ENCODE assay signal across 8 cellular contexts in genomic region chr12:57735952-57736742, GRCh38. TPM values are rescaled to one million over a fixed set of nuclear protein-coding genes. Genes with fewer than 3 reads are reported as not detected.
A peak's percentile ranks its signal among the peaks of the same experiment; 100 is the strongest.
DNase-seq lines count a peak whose midpoint lies in the region; ATAC-seq, FAIRE-seq and TF ChIP-seq lines count a peak whose summit lies in the region.

No MANE protein-coding gene starts in this region.

- no peak for TF ChIP-seq POLR2A in A549 (IDR thresholded peaks at IDR 0.05; ENCODE audit: low read length)

- no peaks in the 10 kb centered on the region for H3K9me3 ChIP-seq in A549
- H3K9me3 ChIP-seq in ascending aorta, result no peaks in the 10 kb centered on the region
- H3K9me3 ChIP-seq in keratinocyte (ENCODE audit: control insufficient read depth, low read depth, low read length), result no peaks in the 10 kb centered on the region

- TF ChIP-seq EP300 in A549 (IDR thresholded peaks at IDR 0.05), result no peak

- H3K9me1 ChIP-seq in keratinocyte (ENCODE audit: control insufficient read depth, extremely low read depth, insufficient read depth, low read length), result no peaks in the 10 kb centered on the region

- dilution Hi-C loops in keratinocyte (cut with MboI; ENCODE audit: extremely low pct_ligation_motif_present, low sequenced_read_pairs), result loop anchor here (25.0 kb wide), 1 partner anchor 149 kb away; the partner anchor contains the start of gene PIP4K2C

- H3K9ac ChIP-seq in keratinocyte (ENCODE audit: control insufficient read depth, extremely low read depth, insufficient read depth, low read length), result peak overlapping the region; percentile 4

- H3K4me1 ChIP-seq in A549, result peaks cover 27% of the 10 kb centered on the region
- H3K4me1 ChIP-seq in ascending aorta, result peaks cover 24% of the 10 kb centered on the region in 2 donors
- peaks cover 15% of the 10 kb centered on the region for H3K4me1 ChIP-seq in keratinocyte (ENCODE audit: control insufficient read depth, extremely low read depth, insufficient read depth, low read length)

- TF ChIP-seq CTCF in A549 (IDR thresholded peaks at IDR 0.05) (peak; percentile 46), ascending aorta (IDR thresholded peaks at IDR 0.05) (peak in 1 of 3 experiments; percentile 12), keratinocyte (optimal IDR thresholded peaks at IDR 0.05 in 1 of 3, IDR thresholded peaks at IDR 0.05 in 1 of 3, conservative IDR thresholded peaks at IDR 0.05 in 1 of 3; ENCODE audit: extremely low read depth in 1 of 3, insufficient read depth in 2 of 3, low read length in 3 of 3) (peak in 2 of 3 experiments; percentile 22 to 49)

- H3K27ac ChIP-seq in A549 (peak overlapping the region; percentile 39 to 74; a peak in 5 of 6 replicates), ascending aorta (no peak overlapping the region), keratinocyte (ENCODE audit: control insufficient read depth, insufficient read depth, low read length) (no peak overlapping the region)

- FAIRE-seq in A549 (lab: Jason Lieb, UNC), result no peak
- FAIRE-seq in keratinocyte (lab: Jason Lieb, UNC), result no peak

- H3K4me2 ChIP-seq in A549 (peak overlapping the region; percentile 100), keratinocyte (ENCODE audit: control insufficient read depth, extremely low read depth, insufficient read depth, low read depth, low read length) (peak overlapping the region; percentile 67)

- H4K20me1 ChIP-seq in keratinocyte (ENCODE audit: control insufficient read depth, extremely low read depth, insufficient read depth, low read length), result no peaks in the 10 kb centered on the region

- H3K79me2 ChIP-seq in keratinocyte (ENCODE audit: control insufficient read depth, insufficient read depth, low read length), result no peaks in the 10 kb centered on the region

- DNase-seq in A549 (ENCODE audit: low read depth in 1 of 2, low spot score in 1 of 2) (peak in 1 of 2 experiments; percentile 67), HT1080 (ENCODE audit: low read depth) (peak; percentile 62), ascending aorta (ENCODE audit: low spot score in 2 of 2) (no peak), keratinocyte (ENCODE audit: low read depth, low spot score) (no peak), NCI-H1694 (lab: John Stamatoyannopoulos, UW) (no peak), OCI-M1 (lab: John Stamatoyannopoulos, UW) (no peak)

- H3K27me3 ChIP-seq in ascending aorta (peaks cover 33% of the 10 kb centered on the region), keratinocyte (ENCODE audit: control insufficient read depth, extremely low read depth, insufficient read depth, low read length) (peaks cover 60% of the 10 kb centered on the region)

- 2% methylated on average over 44 of the region's 49 CpGs for WGBS in A549 (ENCODE audit: missing lambda C conversion rate)

- CTCF ChIA-PET in A549 (lab: Yijun Ruan, JAX), result interaction anchor here (0.6 to 10.7 kb wide), 30 partner anchors 9 to 276 kb away, joined by 3 to 242 read pairs (median 4); partner anchors contain the start of genes B4GALNT1, CYP27B1, OS9 and PIP4K2C

- peak overlapping the region; percentile 60 for H3K4me3 ChIP-seq in A549
- H3K4me3 ChIP-seq in ascending aorta, result peak overlapping the region; percentile 9 to 41
- H3K4me3 ChIP-seq in keratinocyte (ENCODE audit: control insufficient read depth in 2 of 3, extremely low read depth in 1 of 3, insufficient read depth in 2 of 3, low read depth in 1 of 3, low read length in 3 of 3), result peak overlapping the region in 2 of 3 experiments; percentile 34 to 47

- H3K36me3 ChIP-seq in ascending aorta (no peaks in the 10 kb centered on the region), keratinocyte (ENCODE audit: control insufficient read depth in 2 of 2, extremely low read depth in 1 of 2, insufficient read depth in 2 of 2, low read length in 2 of 2) (no peaks in the 10 kb centered on the region)

- POLR2A ChIA-PET in A549 (lab: Yijun Ruan, JAX), result interaction anchor here (0.6 to 1.9 kb wide), 4 partner anchors 8 to 610 kb away, joined by 3 to 14 read pairs (median 3); no protein-coding TSS in a partner anchor

- intact Hi-C loops in ascending aorta (cut with DNase I), result no loop called here

- H2AFZ ChIP-seq in keratinocyte (ENCODE audit: control insufficient read depth, low read length), result no peak overlapping the region

- peak; percentile 61 to 83 for ATAC-seq in A549
- no peak for ATAC-seq in GM19397 (IDR thresholded peaks at IDR 0.05; ENCODE audit: unreplicated experiment)
- ATAC-seq in GM19452 (IDR thresholded peaks at IDR 0.05; ENCODE audit: unreplicated experiment), result no peak

- peak; percentile 54 to 60; a peak in 4 of 5 replicates for TF ChIP-seq RAD21 in A549 (conservative IDR thresholded peaks at IDR 0.05 in 1 of 2, IDR thresholded peaks at IDR 0.05 in 1 of 2)

RNA-seq across cellular contexts. Expression of gene AGAP2, which starts 2.4 kb away (rescaled TPM):
- polyA plus RNA-seq in A549 (2011; rRNA removed), result 0.26 and 0.36 TPM in 2 replicates
- 0.17 and 0.30 TPM in 2 replicates for polyA plus RNA-seq in A549 (2012; cell fraction: cytosol; rRNA removed)
- 0.76 and 0.83 TPM in 2 replicates for polyA plus RNA-seq in A549 (2012; cell fraction: nucleus; rRNA removed)
- polyA plus RNA-seq in A549 (2017; fragmentation: RNase III; extraction: RNeasy Plus Mini Kit Qiagen cat#74134 plus additional on column Dnase treatment), result 0.21 to 0.45 TPM (median 0.28 TPM) in 3 replicates
- polyA minus RNA-seq in A549 (2011; rRNA and poly(A)+ RNA removed), result 0.58 and 0.74 TPM in 2 replicates
- total RNA-seq in HT1080 (2014; rRNA removed; shearing (Covaris generic)), result 11.2 and 11.6 TPM in 2 replicates
- 3.1 and 3.2 TPM in 2 replicates for polyA plus RNA-seq in HT1080 (2015; cell fraction: cytosol; rRNA removed)
- polyA plus RNA-seq in HT1080 (2015; cell fraction: nucleus; rRNA removed), result 6.1 and 6.2 TPM in 2 replicates
- 11.5 TPM for total RNA-seq in ascending aorta
- polyA plus RNA-seq in keratinocyte, result 0.13 to 0.18 TPM (median 0.15 TPM) in 3 replicates
- not detected for polyA plus RNA-seq in keratinocyte (2011; ENCODE audit: low read depth)
- polyA plus RNA-seq in keratinocyte (2011; cell fraction: cytosol; rRNA removed), result 0.14 and 0.29 TPM in 2 replicates
- 0.14 and 0.28 TPM in 2 replicates for polyA plus RNA-seq in keratinocyte (2011; cell fraction: nucleus; rRNA removed)
- polyA plus RNA-seq in keratinocyte (2012; ENCODE audit: low replicate concordance), result 0.10 and 0.32 TPM in 2 replicates
- 0.07 to 0.59 TPM (median 0.42 TPM) in 3 replicates for polyA minus RNA-seq in keratinocyte
- polyA minus RNA-seq in keratinocyte (2011; cell fraction: cytosol; rRNA and poly(A)+ RNA removed), result not detected
- polyA minus RNA-seq in keratinocyte (2011; cell fraction: nucleus; rRNA and poly(A)+ RNA removed), result 0.16 and 0.53 TPM in 2 replicates

RNA-seq across cellular contexts. Expression of gene TSPAN31, which starts 8.7 kb away (rescaled TPM):
- polyA plus RNA-seq in A549 (2011; rRNA removed) (51.9 and 61.0 TPM in 2 replicates), A549 (2017; fragmentation: RNase III; extraction: RNeasy Plus Mini Kit Qiagen cat#74134 plus additional on column Dnase treatment) (20.6 to 27.1 TPM (median 22.8 TPM) in 3 replicates), keratinocyte (37.4 to 47.7 TPM (median 40.6 TPM) in 3 replicates)
- polyA plus RNA-seq in A549 (2012; cell fraction: cytosol; rRNA removed), result 15.5 and 17.2 TPM in 2 replicates
- 11.0 and 15.4 TPM in 2 replicates for polyA plus RNA-seq in A549 (2012; cell fraction: nucleus; rRNA removed)
- 39.7 and 53.3 TPM in 2 replicates for polyA minus RNA-seq in A549 (2011; rRNA and poly(A)+ RNA removed)
- total RNA-seq in HT1080 (2014; rRNA removed; shearing (Covaris generic)), result 21.6 and 28.9 TPM in 2 replicates
- polyA plus RNA-seq in HT1080 (2015; cell fraction: cytosol; rRNA removed), result 42.8 and 49.7 TPM in 2 replicates
- 34.7 and 49.3 TPM in 2 replicates for polyA plus RNA-seq in HT1080 (2015; cell fraction: nucleus; rRNA removed)
- 42.3 TPM for total RNA-seq in ascending aorta
- 11.4 TPM for polyA plus RNA-seq in keratinocyte (2011; ENCODE audit: low read depth)
- polyA plus RNA-seq in keratinocyte (2011; cell fraction: cytosol; rRNA removed), result 20.6 and 30.6 TPM in 2 replicates
- 24.7 and 38.6 TPM in 2 replicates for polyA plus RNA-seq in keratinocyte (2011; cell fraction: nucleus; rRNA removed)
- polyA plus RNA-seq in keratinocyte (2012; ENCODE audit: low replicate concordance), result 29.2 and 34.1 TPM in 2 replicates
- polyA minus RNA-seq in keratinocyte, result 31.7 to 47.4 TPM (median 40.0 TPM) in 3 replicates
- polyA minus RNA-seq in keratinocyte (2011; cell fraction: cytosol; rRNA and poly(A)+ RNA removed), result 26.3 TPM
- 14.8 and 23.6 TPM in 2 replicates for polyA minus RNA-seq in keratinocyte (2011; cell fraction: nucleus; rRNA and poly(A)+ RNA removed)

RNA-seq across cellular contexts. Expression of gene CDK4, which starts 16.0 kb away (rescaled TPM):
- polyA plus RNA-seq in A549 (2011; rRNA removed) (226 and 289 TPM in 2 replicates), A549 (2017; fragmentation: RNase III; extraction: RNeasy Plus Mini Kit Qiagen cat#74134 plus additional on column Dnase treatment) (226 to 255 TPM (median 229 TPM) in 3 replicates), keratinocyte (146 to 176 TPM (median 153 TPM) in 3 replicates)
- 345 and 419 TPM in 2 replicates for polyA plus RNA-seq in A549 (2012; cell fraction: cytosol; rRNA removed)
- 211 and 266 TPM in 2 replicates for polyA plus RNA-seq in A549 (2012; cell fraction: nucleus; rRNA removed)
- polyA minus RNA-seq in A549 (2011; rRNA and poly(A)+ RNA removed), result 187 and 240 TPM in 2 replicates
- total RNA-seq in HT1080 (2014; rRNA removed; shearing (Covaris generic)), result 442 and 461 TPM in 2 replicates
- polyA plus RNA-seq in HT1080 (2015; cell fraction: cytosol; rRNA removed), result 384 and 416 TPM in 2 replicates
- 191 and 212 TPM in 2 replicates for polyA plus RNA-seq in HT1080 (2015; cell fraction: nucleus; rRNA removed)
- total RNA-seq in ascending aorta, result 82.6 TPM
- polyA plus RNA-seq in keratinocyte (2011; ENCODE audit: low read depth), result 45.4 TPM
- polyA plus RNA-seq in keratinocyte (2011; cell fraction: cytosol; rRNA removed), result 120 and 126 TPM in 2 replicates
- polyA plus RNA-seq in keratinocyte (2011; cell fraction: nucleus; rRNA removed), result 61.6 and 74.2 TPM in 2 replicates
- polyA plus RNA-seq in keratinocyte (2012; ENCODE audit: low replicate concordance), result 67.0 and 79.0 TPM in 2 replicates
- polyA minus RNA-seq in keratinocyte, result 92.1 to 131 TPM (median 124 TPM) in 3 replicates
- polyA minus RNA-seq in keratinocyte (2011; cell fraction: cytosol; rRNA and poly(A)+ RNA removed), result 107 TPM
- polyA minus RNA-seq in keratinocyte (2011; cell fraction: nucleus; rRNA and poly(A)+ RNA removed), result 22.1 and 23.2 TPM in 2 replicates

RNA-seq across cellular contexts. Expression of gene MARCHF9, which starts 18.8 kb away (rescaled TPM):
- polyA plus RNA-seq in A549 (2011; rRNA removed), result 7.2 and 8.4 TPM in 2 replicates
- polyA plus RNA-seq in A549 (2012; cell fraction: cytosol; rRNA removed), result 4.5 and 5.5 TPM in 2 replicates
- 7.2 and 7.3 TPM in 2 replicates for polyA plus RNA-seq in A549 (2012; cell fraction: nucleus; rRNA removed)
- 4.7 to 6.8 TPM (median 5.9 TPM) in 3 replicates for polyA plus RNA-seq in A549 (2017; fragmentation: RNase III; extraction: RNeasy Plus Mini Kit Qiagen cat#74134 plus additional on column Dnase treatment)
- polyA minus RNA-seq in A549 (2011; rRNA and poly(A)+ RNA removed), result 7.7 and 9.8 TPM in 2 replicates
- total RNA-seq in HT1080 (2014; rRNA removed; shearing (Covaris generic)), result 11.3 and 15.9 TPM in 2 replicates
- 14.9 and 15.5 TPM in 2 replicates for polyA plus RNA-seq in HT1080 (2015; cell fraction: cytosol; rRNA removed)
- polyA plus RNA-seq in HT1080 (2015; cell fraction: nucleus; rRNA removed), result 21.0 and 23.1 TPM in 2 replicates
- total RNA-seq in ascending aorta, result 8.4 TPM
- 10.9 to 17.0 TPM (median 12.4 TPM) in 3 replicates for polyA plus RNA-seq in keratinocyte
- 4.9 TPM for polyA plus RNA-seq in keratinocyte (2011; ENCODE audit: low read depth)
- polyA plus RNA-seq in keratinocyte (2011; cell fraction: cytosol; rRNA removed), result 9.6 and 13.5 TPM in 2 replicates
- polyA plus RNA-seq in keratinocyte (2011; cell fraction: nucleus; rRNA removed), result 16.9 and 17.9 TPM in 2 replicates
- polyA plus RNA-seq in keratinocyte (2012; ENCODE audit: low replicate concordance), result 13.6 and 14.4 TPM in 2 replicates
- 13.7 to 27.7 TPM (median 18.3 TPM) in 3 replicates for polyA minus RNA-seq in keratinocyte
- 20.9 TPM for polyA minus RNA-seq in keratinocyte (2011; cell fraction: cytosol; rRNA and poly(A)+ RNA removed)
- polyA minus RNA-seq in keratinocyte (2011; cell fraction: nucleus; rRNA and poly(A)+ RNA removed), result 4.5 and 8.8 TPM in 2 replicates

RNA-seq across cellular contexts. Expression of gene CYP27B1, which starts 30.7 kb away (rescaled TPM):
- polyA plus RNA-seq in A549 (2011; rRNA removed) (1.8 and 1.9 TPM in 2 replicates), A549 (2017; fragmentation: RNase III; extraction: RNeasy Plus Mini Kit Qiagen cat#74134 plus additional on column Dnase treatment) (1.9 to 2.9 TPM (median 2.3 TPM) in 3 replicates), keratinocyte (19.0 to 40.5 TPM (median 33.6 TPM) in 3 replicates)
- 2.6 and 3.0 TPM in 2 replicates for polyA plus RNA-seq in A549 (2012; cell fraction: cytosol; rRNA removed)
- polyA plus RNA-seq in A549 (2012; cell fraction: nucleus; rRNA removed), result 22.0 and 26.2 TPM in 2 replicates
- 1.5 and 2.0 TPM in 2 replicates for polyA minus RNA-seq in A549 (2011; rRNA and poly(A)+ RNA removed)
- total RNA-seq in HT1080 (2014; rRNA removed; shearing (Covaris generic)), result 0.17 and 0.19 TPM in 2 replicates
- 0.23 and 0.36 TPM in 2 replicates for polyA plus RNA-seq in HT1080 (2015; cell fraction: cytosol; rRNA removed)
- polyA plus RNA-seq in HT1080 (2015; cell fraction: nucleus; rRNA removed), result 2.6 and 4.1 TPM in 2 replicates
- not detected for total RNA-seq in ascending aorta
- polyA plus RNA-seq in keratinocyte (2011; ENCODE audit: low read depth), result 2.2 TPM
- 19.7 and 19.8 TPM in 2 replicates for polyA plus RNA-seq in keratinocyte (2011; cell fraction: cytosol; rRNA removed)
- 43.4 and 50.3 TPM in 2 replicates for polyA plus RNA-seq in keratinocyte (2011; cell fraction: nucleus; rRNA removed)
- 5.4 and 33.7 TPM in 2 replicates for polyA plus RNA-seq in keratinocyte (2012; ENCODE audit: low replicate concordance)
- 14.0 to 33.1 TPM (median 26.7 TPM) in 3 replicates for polyA minus RNA-seq in keratinocyte
- 30.1 TPM for polyA minus RNA-seq in keratinocyte (2011; cell fraction: cytosol; rRNA and poly(A)+ RNA removed)
- 13.7 and 14.6 TPM in 2 replicates for polyA minus RNA-seq in keratinocyte (2011; cell fraction: nucleus; rRNA and poly(A)+ RNA removed)

Comparison
In these comparisons a context has a peak if more than half of its experiments do, and no peak if none do; other contexts are left out.
1. ATAC-seq: peak in A549 (2 of 2); none in GM19397 (single experiment) and GM19452 (single experiment).
2. H3K27ac ChIP-seq: peak in A549 (2 of 2); none in ascending aorta (0 of 2) and keratinocyte (single experiment).
3. Peak in every context shown above with its lines, with median percentiles within 50 percentile points of each other: H3K4me3 ChIP-seq.